In genomic region chr4:168645933-168646768, GRCh38 we compare ENCODE assay signal across 15 cellular contexts.
DNase-seq lines count a peak whose midpoint lies in the region; ATAC-seq lines count a peak whose summit lies in the region.
"Had no signal": no experiment of that assay in that cellular context is flagged by ENCODE, and none has a peak within 500 bp of the region (broad histone marks: within the 10 kb centered on the region; RNA-seq: fewer than 3 reads in every experiment).

No MANE protein-coding gene starts in this region.

- peak; percentile 73 for ATAC-seq in Right ventricle myocardium superior (ENCODE audit: poor library complexity)
- ATAC-seq in HG03378 (IDR thresholded peaks at IDR 0.05; ENCODE audit: unreplicated experiment) = no peak
- ATAC-seq in HG02571 (IDR thresholded peaks at IDR 0.05; ENCODE audit: unreplicated experiment) = no peak
- ATAC-seq: K562 had no signal

- no peak overlapping the region for H3K4me2 ChIP-seq in trophoblast cell (ENCODE audit: low read length)

- H4K8ac ChIP-seq in trophoblast cell (ENCODE audit: low read depth, low read length) = no peak overlapping the region

- no CpG with 5 or more reads among the region's 9 CpGs for WGBS in trophoblast cell (ENCODE audit: extremely low coverage, insufficient coverage, insufficient read length)

- peaks cover 8 to 16% of the 10 kb centered on the region in 2 experiments for H3K4me1 ChIP-seq in trophoblast cell (ENCODE audit: control insufficient read depth in 1 of 2, insufficient read depth in 2 of 2, low read length in 2 of 2)
- H3K4me1 ChIP-seq: prostate gland had no signal

- H3K27ac ChIP-seq in trophoblast cell (ENCODE audit: low read depth, low read length) = no peak overlapping the region
- H3K27ac ChIP-seq: esophagus squamous epithelium, prostate gland had no signal

- DNase-seq in NCI-H1092 treated with DMSO at 0.1 percent for 48 hours (lab: John Stamatoyannopoulos, UW) = peak; percentile 89
- peak; percentile 42 to 78 for DNase-seq in NCI-H524 (lab: John Stamatoyannopoulos, UW)
- DNase-seq in Right ventricle myocardium superior = peak; percentile 68
- no peak for DNase-seq in trophoblast cell
- no peak for DNase-seq in NCI-H510A (lab: John Stamatoyannopoulos, UW)
- DNase-seq: activated CD4-positive, alpha-beta T cell treated with anti-CD3 and anti-CD28 coated beads for 48 hours; activated naive CD4-positive, alpha-beta T cell treated with anti-CD3 and anti-CD28 coated beads for 36 hours; esophagus squamous epithelium; head of caudate nucleus; NCI-H187; T-helper 9 cell had no signal

- no peak overlapping the region for H3K9ac ChIP-seq in trophoblast cell (ENCODE audit: low read length)

- H3K4ac ChIP-seq in trophoblast cell (ENCODE audit: low read depth, low read length) = peak overlapping the region; percentile 41

- no peak overlapping the region for H2AK5ac ChIP-seq in trophoblast cell (ENCODE audit: low read length)

- peaks cover 4 to 5% of the 10 kb centered on the region in 2 experiments for H3K36me3 ChIP-seq in trophoblast cell (ENCODE audit: control insufficient read depth in 1 of 2, insufficient read depth in 2 of 2, low read length in 2 of 2)
- H3K36me3 ChIP-seq: esophagus squamous epithelium, prostate gland had no signal

- H3K18ac ChIP-seq in trophoblast cell (ENCODE audit: low read length) = no peak overlapping the region

- intact Hi-C loops in Right ventricle myocardium superior (cut with DNase I) = no loop called here

- H4K91ac ChIP-seq in trophoblast cell (ENCODE audit: low read depth, low read length) = no peak overlapping the region

- peaks cover 5% of the 10 kb centered on the region for H3K79me2 ChIP-seq in trophoblast cell (ENCODE audit: control insufficient read depth, insufficient read depth, low read length, poor library complexity)

- H2BK5ac ChIP-seq in trophoblast cell (ENCODE audit: low read depth, low read length, poor library complexity) = no peak overlapping the region

- no peak overlapping the region for H3K14ac ChIP-seq in trophoblast cell (ENCODE audit: low read length)

- no peak overlapping the region for H2BK120ac ChIP-seq in trophoblast cell (ENCODE audit: insufficient read depth, low read length, poor library complexity)

- H2BK12ac ChIP-seq in trophoblast cell (ENCODE audit: low read length) = no peak overlapping the region

- no peaks in the 10 kb centered on the region for H3K27me3 ChIP-seq in trophoblast cell (ENCODE audit: insufficient read depth, low read length)
- H3K27me3 ChIP-seq: esophagus squamous epithelium had no signal

- no peak overlapping the region for H2AFZ ChIP-seq in trophoblast cell (ENCODE audit: insufficient read depth, low read length, poor library complexity)

- H3K9me3 ChIP-seq in trophoblast cell (ENCODE audit: insufficient read depth, low read depth, low read length) = no peaks in the 10 kb centered on the region
- H3K9me3 ChIP-seq: esophagus squamous epithelium, prostate gland had no signal

- H3K23ac ChIP-seq in trophoblast cell (ENCODE audit: low read length) = no peak overlapping the region

- H3K79me1 ChIP-seq in trophoblast cell (ENCODE audit: low read length) = peaks cover 9% of the 10 kb centered on the region

- H4K12ac ChIP-seq in trophoblast cell (ENCODE audit: low read depth, low read length) = no peak overlapping the region

- no peak overlapping the region for H3K4me3 ChIP-seq in trophoblast cell (ENCODE audit: low read depth, low read length)
- H3K4me3 ChIP-seq: esophagus squamous epithelium, K562, prostate gland had no signal

Comparison
In these comparisons a context has a peak if more than half of its experiments do, and no peak if none do; other contexts are left out.
1. DNase-seq: peak in NCI-H1092 treated with DMSO at 0.1 percent for 48 hours (single experiment), NCI-H524 (2 of 2) and Right ventricle myocardium superior (single experiment); none in trophoblast cell (0 of 2) and NCI-H510A (single experiment).